Comparison of ENCODE assay signal across 20 cellular contexts in genomic region chr22:38632528-38632927, GRCh38. TPM values are rescaled to one million over a fixed set of nuclear protein-coding genes. Genes with fewer than 3 reads are reported as not detected.
DNase-seq lines count a peak whose midpoint lies in the region; ATAC-seq, FAIRE-seq and TF ChIP-seq lines count a peak whose summit lies in the region.
"Had no signal": no experiment of that assay in that cellular context is flagged by ENCODE, and none has a peak within 500 bp of the region (broad histone marks: within the 10 kb centered on the region; RNA-seq: fewer than 3 reads in every experiment).

No MANE protein-coding gene starts in this region.

- no peak overlapping the region for H2BK12ac ChIP-seq in neuronal stem cell (ENCODE audit: low read length)

- no peak overlapping the region for H3K23ac ChIP-seq in neuronal stem cell (ENCODE audit: low read depth, low read length, poor library complexity)

- peak; percentile 72 for FAIRE-seq in HepG2 (lab: Jason Lieb, UNC)
- FAIRE-seq in astrocyte (lab: Jason Lieb, UNC), result no peak
- FAIRE-seq: A204.1, D721Med, G401.6, GM12891, H54 had no signal

- TF ChIP-seq EP300 in HepG2 (IDR thresholded peaks at IDR 0.05; ENCODE audit: low read depth in 2 of 2, low read length in 2 of 2) (peak in 1 of 2 experiments; percentile 7; a peak in 1 of 4 replicates), HepG2 (CRISPR knock-in tag; IDR thresholded peaks at IDR 0.05; ENCODE audit: borderline replicate concordance) (no peak)

- CTCF ChIA-PET in HepG2 (lab: Yijun Ruan, JAX; ENCODE audit: low intra/inter-chr PET ratio, low total read pairs), result no interaction called here

- POLR2A ChIA-PET in HepG2 (lab: Yijun Ruan, JAX), result no interaction called here

- TF ChIP-seq POLR2A in HepG2 (IDR thresholded peaks at IDR 0.05; ENCODE audit: insufficient read depth in 1 of 2, low read depth in 2 of 2, low read length in 2 of 2) (no peak), right lobe of liver (IDR thresholded peaks at IDR 0.05) (no peak)

- H3K4me3 ChIP-seq in HepG2 (replicated peaks in 1 of 3; ENCODE audit: insufficient read depth in 1 of 3, low read depth in 2 of 3, low read length in 3 of 3), result no peak overlapping the region
- H3K4me3 ChIP-seq in right lobe of liver, result no peak overlapping the region
- no peak overlapping the region for H3K4me3 ChIP-seq in astrocyte (ENCODE audit: insufficient read depth, low read depth, low read length)
- no peak overlapping the region for H3K4me3 ChIP-seq in neuronal stem cell (ENCODE audit: low read length in 2 of 2)
- H3K4me3 ChIP-seq: GM23338 had no signal

- no peak overlapping the region for H3K27ac Mint-ChIP-seq in astrocyte (ENCODE audit: unreplicated experiment)
- H3K27ac Mint-ChIP-seq: CD4-positive, alpha-beta T cell; GM23338 had no signal

- ATAC-seq in HepG2 (peak; percentile 60), right lobe of liver (no peak)
- ATAC-seq: GM23338 had no signal

- H2BK120ac ChIP-seq in neuronal stem cell (ENCODE audit: low read depth, low read length), result no peak overlapping the region

- no peaks in the 10 kb centered on the region for H3K79me2 ChIP-seq in HepG2 (ENCODE audit: insufficient read depth, low read length)
- no peaks in the 10 kb centered on the region for H3K79me2 ChIP-seq in astrocyte (ENCODE audit: insufficient read depth, low read length)

- H4K20me1 ChIP-seq in HepG2 (ENCODE audit: insufficient read depth, low read length) (no peaks in the 10 kb centered on the region), astrocyte (ENCODE audit: insufficient read depth, low read length) (no peaks in the 10 kb centered on the region)

- no peak overlapping the region for H2AFZ ChIP-seq in HepG2 (ENCODE audit: low read length)
- H2AFZ ChIP-seq in astrocyte (ENCODE audit: low read depth, low read length), result no peak overlapping the region
- no peak overlapping the region for H2AFZ ChIP-seq in neuronal stem cell (ENCODE audit: low read length)
- H2AFZ ChIP-seq: GM23338 had no signal

- peak overlapping the region; percentile 31 for H3K4me3 Mint-ChIP-seq in astrocyte (ENCODE audit: unreplicated experiment)
- H3K4me3 Mint-ChIP-seq: CD4-positive, alpha-beta T cell; GM23338 had no signal

- H3K4me1 ChIP-seq in HepG2 (ENCODE audit: insufficient read depth, low read length) (peaks cover 18% of the 10 kb centered on the region), right lobe of liver (no peaks in the 10 kb centered on the region), astrocyte (ENCODE audit: insufficient read depth, low read length) (no peaks in the 10 kb centered on the region), neuronal stem cell (ENCODE audit: control insufficient read depth in 2 of 2, insufficient read depth in 1 of 2, low read depth in 1 of 2, low read length in 2 of 2) (no peaks in the 10 kb centered on the region)
- H3K4me1 ChIP-seq: BE2C had no signal

- TF ChIP-seq CTCF in HepG2 (CRISPR knock-in tag; IDR thresholded peaks at IDR 0.05), result 0 out of 2 replicates have a peak, but pooled peaks have one; percentile 23
- TF ChIP-seq CTCF in right lobe of liver (IDR thresholded peaks at IDR 0.05), result no peak
- TF ChIP-seq CTCF in astrocyte (IDR thresholded peaks at IDR 0.05; ENCODE audit: insufficient read depth, low read depth, low read length), result no peak

- no peaks in the 10 kb centered on the region for H3K9me3 ChIP-seq in HepG2 (ENCODE audit: low read length)
- no peaks in the 10 kb centered on the region for H3K9me3 ChIP-seq in right lobe of liver
- no peaks in the 10 kb centered on the region for H3K9me3 ChIP-seq in astrocyte (ENCODE audit: insufficient read depth, low read depth, low read length)
- H3K9me3 ChIP-seq in neuronal stem cell (replicated peaks in 1 of 2; ENCODE audit: control insufficient read depth in 2 of 2, insufficient read depth in 1 of 2, low read depth in 1 of 2, low read length in 2 of 2), result no peaks in the 10 kb centered on the region
- H3K9me3 ChIP-seq: BE2C, Caco-2 had no signal

- no peak overlapping the region for H3K14ac ChIP-seq in neuronal stem cell (ENCODE audit: low read length)

- H3K9ac ChIP-seq in HepG2 (ENCODE audit: insufficient read depth, low read depth, low read length) (no peak overlapping the region), astrocyte (ENCODE audit: low read length) (no peak overlapping the region), neuronal stem cell (ENCODE audit: low read depth, low read length, poor library complexity) (peak overlapping the region; percentile 53)

- no peaks in the 10 kb centered on the region for H3K9me3 Mint-ChIP-seq in astrocyte (ENCODE audit: unreplicated experiment)
- H3K9me3 Mint-ChIP-seq: CD4-positive, alpha-beta T cell; GM23338 had no signal

- no peaks in the 10 kb centered on the region for H3K79me1 ChIP-seq in neuronal stem cell (ENCODE audit: low read depth, low read length)

- in situ Hi-C loops in HepG2 (cut with HindIII; ENCODE audit: extremely low pct_ligation_motif_present, low pct_unique_long_range_greater_than_20kb), result no loop called here

- H4K91ac ChIP-seq in neuronal stem cell (ENCODE audit: low read depth, low read length, poor library complexity), result no peak overlapping the region

- H2BK15ac ChIP-seq in neuronal stem cell (ENCODE audit: low read length), result no peak overlapping the region

- H2BK5ac ChIP-seq in neuronal stem cell (ENCODE audit: low read length), result no peak overlapping the region

- H3K27ac ChIP-seq in HepG2 (ENCODE audit: extremely low read length, insufficient read depth, low read length) (no peak overlapping the region), right lobe of liver (no peak overlapping the region), astrocyte (ENCODE audit: low read depth, low read length) (no peak overlapping the region), neuronal stem cell (replicated peaks; ENCODE audit: low read length) (no peak overlapping the region)

- no peaks in the 10 kb centered on the region for H3K36me3 ChIP-seq in HepG2 (replicated peaks in 1 of 2; ENCODE audit: control insufficient read depth in 1 of 2, insufficient read depth in 2 of 2, low read length in 2 of 2)
- H3K36me3 ChIP-seq in right lobe of liver, result no peaks in the 10 kb centered on the region
- no peaks in the 10 kb centered on the region for H3K36me3 ChIP-seq in astrocyte (ENCODE audit: insufficient read depth, low read length)
- peaks cover 36 to 77% of the 10 kb centered on the region in 2 donors for H3K36me3 ChIP-seq in neuronal stem cell (replicated peaks in 1 of 2; ENCODE audit: control insufficient read depth in 2 of 2, insufficient read depth in 2 of 2, low read length in 2 of 2)
- H3K36me3 ChIP-seq: BE2C had no signal

- no peak overlapping the region for H4K8ac ChIP-seq in neuronal stem cell (ENCODE audit: low read depth, low read length)

- DNase-seq in HepG2 (ENCODE audit: low spot score) (no peak), right lobe of liver (no peak), astrocyte (ENCODE audit: low read depth) (no peak), neuronal stem cell (ENCODE audit: low spot score) (no peak), T1000 (lab: John Stamatoyannopoulos, UW) (no peak), NCI-H82 (lab: John Stamatoyannopoulos, UW) (no peak)
- DNase-seq: ACHN; BE2C; C1 segment of cervical spinal cord; Caco-2; CD4-positive, alpha-beta T cell; HCEC 1CT; IMR-90 had no signal

- no peak for TF ChIP-seq RAD21 in HepG2 (CRISPR knock-in tag; IDR thresholded peaks at IDR 0.05)

- no peak overlapping the region for H3K4me2 ChIP-seq in HepG2 (ENCODE audit: low read depth, low read length)
- no peak overlapping the region for H3K4me2 ChIP-seq in astrocyte (ENCODE audit: low read length)
- no peak overlapping the region for H3K4me2 ChIP-seq in neuronal stem cell (ENCODE audit: insufficient read depth, low read length, poor library complexity, severe bottlenecking)
- H3K4me2 ChIP-seq: GM23338 had no signal

- H3K18ac ChIP-seq in neuronal stem cell (ENCODE audit: low read length), result no peak overlapping the region

- H3K27me3 ChIP-seq in HepG2 (ENCODE audit: control insufficient read depth in 1 of 2, insufficient read depth in 2 of 2, low read length in 2 of 2) (no peaks in the 10 kb centered on the region), right lobe of liver (no peaks in the 10 kb centered on the region), astrocyte (ENCODE audit: insufficient read depth, low read length) (no peaks in the 10 kb centered on the region), neuronal stem cell (ENCODE audit: control insufficient read depth in 3 of 3, insufficient read depth in 3 of 3, low read depth in 1 of 3, low read length in 3 of 3) (no peaks in the 10 kb centered on the region)
- H3K27me3 ChIP-seq: BE2C had no signal

- H3K36me3 Mint-ChIP-seq in astrocyte (ENCODE audit: low read depth, unreplicated experiment), result peaks cover 19% of the 10 kb centered on the region

- 5% methylated on average over 3 of the region's 3 CpGs for WGBS in HepG2 (ENCODE audit: low lambda C conversion rate)
- 19% methylated on average over 3 of the region's 3 CpGs for WGBS in right lobe of liver (ENCODE audit: insufficient coverage, low coverage, low lambda C conversion rate, missing lambda C conversion rate)
- no CpG with 5 or more reads among the region's 3 CpGs for WGBS in neuronal stem cell (ENCODE audit: extremely low coverage in 2 of 2, insufficient read length in 2 of 2, insufficient replicate concordance in 1 of 2), 2 donors

- BruUV-seq in HepG2 (replicated peaks; lab: Mats Ljungman, UMichigan), result no TSS peak

- H3K4ac ChIP-seq in neuronal stem cell (ENCODE audit: low read length), result no peak overlapping the region

- peaks cover 3% of the 10 kb centered on the region for H3K27me3 Mint-ChIP-seq in astrocyte (ENCODE audit: low read depth, unreplicated experiment)
- H3K27me3 Mint-ChIP-seq: CD4-positive, alpha-beta T cell had no signal

- H2AK5ac ChIP-seq in neuronal stem cell (ENCODE audit: low read depth, low read length), result no peak overlapping the region

- intact Hi-C loops in HepG2 (cut with micrococcal nuclease; ENCODE audit: unreplicated experiment) (no loop called here), right lobe of liver (cut with DNase I) (no loop called here)

- no peaks in the 10 kb centered on the region for H3K4me1 Mint-ChIP-seq in astrocyte (ENCODE audit: low read depth, unreplicated experiment)
- H3K4me1 Mint-ChIP-seq: GM23338 had no signal

RNA-seq across cellular contexts. Expression of gene FAM227A, which starts 23.7 kb away (rescaled TPM):
- total RNA-seq in HepG2 (2016; rRNA removed; fragmentation: Illumina TruSeq; extraction: Trizol) (0.53 and 1.5 TPM in 2 replicates), right lobe of liver (under 1 TPM in 4 of 6 experiments, not detected in 2; 0.02 to 0.20 (median 0.16) TPM), astrocyte (2.3 and 3.4 TPM in 2 replicates)
- total RNA-seq in HepG2 (2016; cell fraction: cytosol; rRNA removed; fragmentation: Illumina TruSeq; extraction: Trizol; ENCODE audit: low read depth), result 0.26 and 0.51 TPM in 2 replicates
- total RNA-seq in HepG2 (2016; cell fraction: insoluble cytoplasmic fraction; rRNA removed; fragmentation: Illumina TruSeq; extraction: Trizol), result 0.21 and 1.3 TPM in 2 replicates
- total RNA-seq in HepG2 (2016; cell fraction: membrane; rRNA removed; fragmentation: Illumina TruSeq; extraction: Trizol), result 0.46 and 0.48 TPM in 2 replicates
- 3.8 and 4.2 TPM in 2 replicates for total RNA-seq in HepG2 (2016; cell fraction: nucleus; rRNA removed; fragmentation: Illumina TruSeq; extraction: Trizol)
- 0.89 and 1.0 TPM in 2 replicates for polyA plus RNA-seq in HepG2 (2011; rRNA removed)
- polyA plus RNA-seq in HepG2 (2011; cell fraction: cytosol; rRNA removed), result 0.09 TPM in 2 replicates
- polyA plus RNA-seq in HepG2 (2011; cell fraction: nucleus; rRNA removed), result 1.9 and 2.6 TPM in 2 replicates
- polyA plus RNA-seq in HepG2 (2012), result 0.39 and 0.43 TPM in 2 replicates
- polyA plus RNA-seq in HepG2 (2016; cell fraction: cytosol; fragmentation: Illumina TruSeq; extraction: Trizol; ENCODE audit: low read depth), result 0.03 and 0.08 TPM in 2 replicates
- 0.20 and 0.47 TPM in 2 replicates for polyA plus RNA-seq in HepG2 (2016; cell fraction: insoluble cytoplasmic fraction; fragmentation: Illumina TruSeq; extraction: Trizol; ENCODE audit: low read depth)
- polyA plus RNA-seq in HepG2 (2016; cell fraction: membrane; fragmentation: Illumina TruSeq; extraction: Trizol; ENCODE audit: low read depth), result 0.14 and 0.17 TPM in 2 replicates
- 3.4 and 3.5 TPM in 2 replicates for polyA plus RNA-seq in HepG2 (2016; cell fraction: nucleus; fragmentation: Illumina TruSeq; extraction: Trizol; ENCODE audit: insufficient read depth, low read depth)
- 0.76 and 5.9 TPM in 2 replicates for polyA minus RNA-seq in HepG2 (2011; rRNA and poly(A)+ RNA removed; ENCODE audit: low replicate concordance)
- 0.18 and 0.40 TPM in 2 replicates for polyA minus RNA-seq in HepG2 (2011; cell fraction: cytosol; rRNA and poly(A)+ RNA removed)
- polyA minus RNA-seq in HepG2 (2011; cell fraction: nucleus; rRNA and poly(A)+ RNA removed), result 3.1 and 3.7 TPM in 2 replicates
- 4.9 TPM for polyA plus RNA-seq in neuronal stem cell (2013, experiment 1 of 2)
- 5.2 TPM for polyA plus RNA-seq in neuronal stem cell (2013, experiment 2 of 2)
- total RNA-seq: HT1080 had no signal

RNA-seq across cellular contexts. Expression of gene CBY1, which starts 23.9 kb away (rescaled TPM):
- total RNA-seq in HepG2 (2016; rRNA removed; fragmentation: Illumina TruSeq; extraction: Trizol), result 19.7 and 28.8 TPM in 2 replicates
- 12.4 and 14.6 TPM in 2 replicates for total RNA-seq in HepG2 (2016; cell fraction: cytosol; rRNA removed; fragmentation: Illumina TruSeq; extraction: Trizol; ENCODE audit: low read depth)
- 24.0 and 29.9 TPM in 2 replicates for total RNA-seq in HepG2 (2016; cell fraction: insoluble cytoplasmic fraction; rRNA removed; fragmentation: Illumina TruSeq; extraction: Trizol)
- 25.8 and 26.9 TPM in 2 replicates for total RNA-seq in HepG2 (2016; cell fraction: membrane; rRNA removed; fragmentation: Illumina TruSeq; extraction: Trizol)
- total RNA-seq in HepG2 (2016; cell fraction: nucleus; rRNA removed; fragmentation: Illumina TruSeq; extraction: Trizol), result 10.3 and 13.5 TPM in 2 replicates
- polyA plus RNA-seq in HepG2 (2011; rRNA removed), result 18.1 and 20.3 TPM in 2 replicates
- 20.1 and 21.1 TPM in 2 replicates for polyA plus RNA-seq in HepG2 (2011; cell fraction: cytosol; rRNA removed)
- polyA plus RNA-seq in HepG2 (2011; cell fraction: nucleus; rRNA removed), result 10.3 and 10.6 TPM in 2 replicates
- polyA plus RNA-seq in HepG2 (2012), result 11.6 and 15.0 TPM in 2 replicates
- polyA plus RNA-seq in HepG2 (2016; cell fraction: cytosol; fragmentation: Illumina TruSeq; extraction: Trizol; ENCODE audit: low read depth), result 18.2 and 24.7 TPM in 2 replicates
- polyA plus RNA-seq in HepG2 (2016; cell fraction: insoluble cytoplasmic fraction; fragmentation: Illumina TruSeq; extraction: Trizol; ENCODE audit: low read depth), result 43.2 and 46.0 TPM in 2 replicates
- polyA plus RNA-seq in HepG2 (2016; cell fraction: membrane; fragmentation: Illumina TruSeq; extraction: Trizol; ENCODE audit: low read depth), result 26.2 and 31.2 TPM in 2 replicates
- 33.6 and 34.6 TPM in 2 replicates for polyA plus RNA-seq in HepG2 (2016; cell fraction: nucleus; fragmentation: Illumina TruSeq; extraction: Trizol; ENCODE audit: insufficient read depth, low read depth)
- 11.2 and 14.1 TPM in 2 replicates for polyA minus RNA-seq in HepG2 (2011; rRNA and poly(A)+ RNA removed; ENCODE audit: low replicate concordance)
- 4.4 and 4.7 TPM in 2 replicates for polyA minus RNA-seq in HepG2 (2011; cell fraction: cytosol; rRNA and poly(A)+ RNA removed)
- 7.9 and 10.8 TPM in 2 replicates for polyA minus RNA-seq in HepG2 (2011; cell fraction: nucleus; rRNA and poly(A)+ RNA removed)
- 10 to 100 TPM in 4 of 6 experiments, 1 to 10 TPM in 2; 6.1 to 14.4 (median 11.6) TPM for total RNA-seq in right lobe of liver
- 23.2 TPM in 2 replicates for total RNA-seq in astrocyte
- polyA plus RNA-seq in neuronal stem cell (2013, experiment 1 of 2), result 39.4 TPM
- polyA plus RNA-seq in neuronal stem cell (2013, experiment 2 of 2), result 40.4 TPM

RNA-seq across cellular contexts. Expression of gene TOMM22, which starts 49.2 kb away (rescaled TPM):
- total RNA-seq in HepG2 (2016; rRNA removed; fragmentation: Illumina TruSeq; extraction: Trizol), result 118 and 143 TPM in 2 replicates
- 46.5 and 54.3 TPM in 2 replicates for total RNA-seq in HepG2 (2016; cell fraction: cytosol; rRNA removed; fragmentation: Illumina TruSeq; extraction: Trizol; ENCODE audit: low read depth)
- 112 and 138 TPM in 2 replicates for total RNA-seq in HepG2 (2016; cell fraction: insoluble cytoplasmic fraction; rRNA removed; fragmentation: Illumina TruSeq; extraction: Trizol)
- 120 and 127 TPM in 2 replicates for total RNA-seq in HepG2 (2016; cell fraction: membrane; rRNA removed; fragmentation: Illumina TruSeq; extraction: Trizol)
- 42.3 and 47.4 TPM in 2 replicates for total RNA-seq in HepG2 (2016; cell fraction: nucleus; rRNA removed; fragmentation: Illumina TruSeq; extraction: Trizol)
- 37.3 and 46.9 TPM in 2 replicates for polyA plus RNA-seq in HepG2 (2011; rRNA removed)
- polyA plus RNA-seq in HepG2 (2011; cell fraction: cytosol; rRNA removed), result 27.5 and 46.2 TPM in 2 replicates
- 8.9 and 10.9 TPM in 2 replicates for polyA plus RNA-seq in HepG2 (2011; cell fraction: nucleus; rRNA removed)
- 46.1 and 62.9 TPM in 2 replicates for polyA plus RNA-seq in HepG2 (2012)
- polyA plus RNA-seq in HepG2 (2016; cell fraction: cytosol; fragmentation: Illumina TruSeq; extraction: Trizol; ENCODE audit: low read depth), result 63.6 and 70.9 TPM in 2 replicates
- 161 and 162 TPM in 2 replicates for polyA plus RNA-seq in HepG2 (2016; cell fraction: insoluble cytoplasmic fraction; fragmentation: Illumina TruSeq; extraction: Trizol; ENCODE audit: low read depth)
- 126 and 148 TPM in 2 replicates for polyA plus RNA-seq in HepG2 (2016; cell fraction: membrane; fragmentation: Illumina TruSeq; extraction: Trizol; ENCODE audit: low read depth)
- polyA plus RNA-seq in HepG2 (2016; cell fraction: nucleus; fragmentation: Illumina TruSeq; extraction: Trizol; ENCODE audit: insufficient read depth, low read depth), result 85.7 and 87.7 TPM in 2 replicates
- 34.4 and 37.5 TPM in 2 replicates for polyA minus RNA-seq in HepG2 (2011; rRNA and poly(A)+ RNA removed; ENCODE audit: low replicate concordance)
- 28.1 and 28.5 TPM in 2 replicates for polyA minus RNA-seq in HepG2 (2011; cell fraction: cytosol; rRNA and poly(A)+ RNA removed)
- 11.8 and 15.4 TPM in 2 replicates for polyA minus RNA-seq in HepG2 (2011; cell fraction: nucleus; rRNA and poly(A)+ RNA removed)
- 10 to 100 TPM; 23.2 to 36.8 (median 32.4) TPM for total RNA-seq in right lobe of liver
- 75.9 and 77.8 TPM in 2 replicates for total RNA-seq in astrocyte
- polyA plus RNA-seq in neuronal stem cell (2013, experiment 1 of 2), result 62.5 TPM
- polyA plus RNA-seq in neuronal stem cell (2013, experiment 2 of 2), result 63.9 TPM
